In genomic region chr10:101893510-101894120, GRCh38 we compare ENCODE assay signal across 19 cellular contexts.
"Had no signal": no experiment of that assay in that cellular context is flagged by ENCODE, and none has a peak within 500 bp of the region (broad histone marks: within the 10 kb centered on the region; RNA-seq: fewer than 3 reads in every experiment).

No MANE protein-coding gene starts in this region.

- H3K27ac Mint-ChIP-seq: activated CD4-positive, alpha-beta T cell treated with anti-CD3 and anti-CD28 coated beads, Interleukin-2, amount 10 ng/mL, durations not matched to agents 24 days and 14 days; activated naive CD8-positive, alpha-beta T cell; natural killer cell had no signal

- H3K27me3 ChIP-seq: body of pancreas, dorsolateral prefrontal cortex, foreskin keratinocyte, neutrophil, pancreas, thyroid gland had no signal

- H3K4me3 ChIP-seq: body of pancreas, dorsolateral prefrontal cortex, pancreas, SK-N-MC, thyroid gland had no signal

- DNase-seq: activated CD4-positive, alpha-beta T cell treated with anti-CD3 and anti-CD28 coated beads, Interleukin-2, amount 10 ng/mL, durations not matched to agents 24 days and 14 days; activated CD8-positive, alpha-beta memory T cell treated with anti-CD3 and anti-CD28 coated beads for 24 hours; activated CD8-positive, alpha-beta memory T cell treated with anti-CD3 and anti-CD28 coated beads, Interleukin-2, amount 50 U/mL, for 48 hours; activated gamma-delta T cell; amygdala; body of pancreas; caudate nucleus; dorsolateral prefrontal cortex; foreskin keratinocyte; glutamatergic neuron; natural killer cell; pancreas; stimulated activated naive CD4-positive, alpha-beta T cell treated with Interleukin-2 at 50 U/mL for 16 hours; T-helper 1 cell; T-helper 9 cell had no signal

- H3K9me3 ChIP-seq: body of pancreas, neutrophil, pancreas, thyroid gland had no signal

- ATAC-seq: body of pancreas, foreskin keratinocyte, natural killer cell, pancreas had no signal

- H3K36me3 Mint-ChIP-seq: natural killer cell had no signal

- H3K9me3 Mint-ChIP-seq: activated CD4-positive, alpha-beta T cell treated with anti-CD3 and anti-CD28 coated beads, Interleukin-2, amount 10 ng/mL, durations not matched to agents 24 days and 14 days; natural killer cell had no signal

- H3K4me3 Mint-ChIP-seq: activated CD4-positive, alpha-beta T cell treated with anti-CD3 and anti-CD28 coated beads, Interleukin-2, amount 10 ng/mL, durations not matched to agents 24 days and 14 days; activated naive CD8-positive, alpha-beta T cell; natural killer cell had no signal

- H3K27me3 Mint-ChIP-seq: activated CD4-positive, alpha-beta T cell treated with anti-CD3 and anti-CD28 coated beads, Interleukin-2, amount 10 ng/mL, durations not matched to agents 24 days and 14 days; activated naive CD8-positive, alpha-beta T cell had no signal

- H3K36me3 ChIP-seq: neutrophil, pancreas, thyroid gland had no signal

- H3K27ac ChIP-seq: body of pancreas, dorsolateral prefrontal cortex, foreskin keratinocyte, neutrophil, pancreas, SK-N-MC, thyroid gland had no signal
